ENCODE assay signal across 21 cellular contexts in genomic region chr2:12649602-12650400, GRCh38.
DNase-seq lines count a peak whose midpoint lies in the region; ATAC-seq and TF ChIP-seq lines count a peak whose summit lies in the region.
"Had no signal": no experiment of that assay in that cellular context is flagged by ENCODE, and none has a peak within 500 bp of the region (broad histone marks: within the 10 kb centered on the region; RNA-seq: fewer than 3 reads in every experiment).

No MANE protein-coding gene starts in this region.

- TF ChIP-seq POLR2A in breast epithelium (IDR thresholded peaks at IDR 0.05): no peak
- no peak for TF ChIP-seq POLR2A in testis (IDR thresholded peaks at IDR 0.05)
- no peak for TF ChIP-seq POLR2A in gastrocnemius medialis (IDR thresholded peaks at IDR 0.05)

- CTCF ChIA-PET in MCF 10A (lab: Yijun Ruan, JAX): no interaction called here

- H3K4me1 Mint-ChIP-seq in MCF 10A (ENCODE audit: insufficient read depth, unreplicated experiment) (no peaks in the 10 kb centered on the region), chondrocyte (ENCODE audit: low read depth) (no peaks in the 10 kb centered on the region)
- H3K4me1 Mint-ChIP-seq: H9 had no signal

- H3K4me3 Mint-ChIP-seq in MCF 10A (ENCODE audit: unreplicated experiment): no peak overlapping the region
- H3K4me3 Mint-ChIP-seq in chondrocyte (ENCODE audit: unreplicated experiment): no peak overlapping the region
- H3K4me3 Mint-ChIP-seq: CD4-positive, CD25-positive, alpha-beta regulatory T cell; H9 had no signal

- H3K36me3 Mint-ChIP-seq in MCF 10A (ENCODE audit: insufficient read depth, unreplicated experiment) (no peaks in the 10 kb centered on the region), chondrocyte (ENCODE audit: low read depth) (no peaks in the 10 kb centered on the region)
- H3K36me3 Mint-ChIP-seq: CD4-positive, CD25-positive, alpha-beta regulatory T cell had no signal

- H3K4me1 ChIP-seq in breast epithelium (no peaks in the 10 kb centered on the region), testis (no peaks in the 10 kb centered on the region), gastrocnemius medialis (no peaks in the 10 kb centered on the region)
- H3K4me1 ChIP-seq: Caco-2 had no signal

- H3K27ac ChIP-seq in breast epithelium: no peak overlapping the region
- H3K27ac ChIP-seq in testis: no peak overlapping the region
- no peak overlapping the region for H3K27ac ChIP-seq in gastrocnemius medialis

- peaks cover 14% of the 10 kb centered on the region for H3K27me3 Mint-ChIP-seq in MCF 10A (ENCODE audit: insufficient read depth, unreplicated experiment)
- peaks cover 14% of the 10 kb centered on the region for H3K27me3 Mint-ChIP-seq in chondrocyte (ENCODE audit: low read depth)
- H3K27me3 Mint-ChIP-seq: CD4-positive, CD25-positive, alpha-beta regulatory T cell had no signal

- H3K27ac Mint-ChIP-seq in MCF 10A (ENCODE audit: low read depth, unreplicated experiment): no peak overlapping the region
- H3K27ac Mint-ChIP-seq in chondrocyte (ENCODE audit: unreplicated experiment): no peak overlapping the region
- H3K27ac Mint-ChIP-seq: H9 had no signal

- intact Hi-C loops in MCF 10A (cut with micrococcal nuclease) (no loop called here), breast epithelium (cut with DNase I; ENCODE audit: low total_unique reads) (no loop called here), testis (cut with DNase I; ENCODE audit: low total_unique reads) (no loop called here), gastrocnemius medialis (cut with DNase I; ENCODE audit: low total_unique reads) (no loop called here)

- H3K4me3 ChIP-seq in breast epithelium (no peak overlapping the region), testis (no peak overlapping the region), gastrocnemius medialis (no peak overlapping the region)
- H3K4me3 ChIP-seq: K562 had no signal

- TF ChIP-seq CTCF in MCF 10A (IDR thresholded peaks at IDR 0.05; ENCODE audit: unreplicated experiment): no peak
- TF ChIP-seq CTCF in breast epithelium (IDR thresholded peaks at IDR 0.05): no peak
- no peak for TF ChIP-seq CTCF in chondrocyte (IDR thresholded peaks at IDR 0.05)
- TF ChIP-seq CTCF in testis (IDR thresholded peaks at IDR 0.05): no peak
- no peak for TF ChIP-seq CTCF in gastrocnemius medialis (IDR thresholded peaks at IDR 0.05 in 4 of 5, conservative IDR thresholded peaks at IDR 0.05 in 1 of 5)

- BruUV-seq in MCF 10A (replicated peaks; lab: Mats Ljungman, UMichigan): no TSS peak

- ATAC-seq in HG02678 (IDR thresholded peaks at IDR 0.05; ENCODE audit: unreplicated experiment) (no peak), gastrocnemius medialis (no peak)
- ATAC-seq: K562, PC-3 had no signal

- H3K27me3 ChIP-seq in breast epithelium (no peaks in the 10 kb centered on the region), testis (no peaks in the 10 kb centered on the region), gastrocnemius medialis (peaks cover 0 to 3% (median 0%) of the 10 kb centered on the region in 3 donors)
- H3K27me3 ChIP-seq: BE2C had no signal

- H3K9me3 ChIP-seq in breast epithelium (no peaks in the 10 kb centered on the region), testis (no peaks in the 10 kb centered on the region), gastrocnemius medialis (no peaks in the 10 kb centered on the region)
- H3K9me3 ChIP-seq: BE2C, Caco-2 had no signal

- H3K9me3 Mint-ChIP-seq in MCF 10A (ENCODE audit: unreplicated experiment) (no peaks in the 10 kb centered on the region), chondrocyte (ENCODE audit: low read depth) (peaks cover 3% of the 10 kb centered on the region)

- peak; percentile 31 for DNase-seq in MCF 10A (ENCODE audit: unreplicated experiment)
- no peak for DNase-seq in breast epithelium (ENCODE audit: low spot score in 2 of 2)
- peak; percentile 76 for DNase-seq in chondrocyte (ENCODE audit: low spot score)
- DNase-seq in left kidney (ENCODE audit: low read depth, low spot score): peak; percentile 15
- DNase-seq in testis: peak; percentile 21
- no peak for DNase-seq in gastrocnemius medialis
- DNase-seq in amniotic stem cell (lab: John Stamatoyannopoulos, UW): no peak
- DNase-seq: 8988T; BE2C; Caco-2; CD4-positive, CD25-positive, alpha-beta regulatory T cell; GDM1; H9; NCI-H1105 treated with DMSO at 0.1 percent for 48 hours; NCI-H1694; NCI-H2227 treated with DMSO at 0.1 percent for 48 hours; NCI-H774; PC-3; RPMI8226 had no signal

- POLR2A ChIA-PET in MCF 10A (lab: Yijun Ruan, JAX): interaction anchor here (0.7 kb wide), 1 partner anchor 363 kb away, joined by 3 read pairs; no protein-coding TSS in a partner anchor

- 71 to 81% methylated on average over 10 of the region's 10 CpGs for WGBS in testis, 2 donors

- in situ Hi-C loops in gastrocnemius medialis (cut with MboI; ENCODE audit: low sequenced_read_pairs in 4 of 4): no loop called here

- H3K36me3 ChIP-seq in breast epithelium (no peaks in the 10 kb centered on the region), testis (ENCODE audit: low read depth, missing control alignments) (no peaks in the 10 kb centered on the region), gastrocnemius medialis (no peaks in the 10 kb centered on the region)
- H3K36me3 ChIP-seq: BE2C had no signal

Comparison
In these comparisons a context has a peak if more than half of its experiments do, and no peak if none do; other contexts are left out.
1. DNase-seq: peak in MCF 10A (single experiment), chondrocyte (single experiment), left kidney (single experiment) and testis (single experiment); none in breast epithelium (0 of 2), gastrocnemius medialis (0 of 2) and amniotic stem cell (single experiment).